ENCODE assay signal across 8 cellular contexts in genomic region chr10:104824378-104825006, GRCh38.
DNase-seq lines count a peak whose midpoint lies in the region; ATAC-seq, FAIRE-seq and TF ChIP-seq lines count a peak whose summit lies in the region.

No MANE protein-coding gene starts in this region.

- TF ChIP-seq RAD21 in A549 (conservative IDR thresholded peaks at IDR 0.05 in 1 of 2, IDR thresholded peaks at IDR 0.05 in 1 of 2), result no peak

- CTCF ChIA-PET in A549 (lab: Yijun Ruan, JAX), result interaction anchor here (0.7 to 1.2 kb wide), 2 partner anchors 9 to 202 kb away, joined by 3 read pairs; no protein-coding TSS in a partner anchor

- no peaks in the 10 kb centered on the region for H3K4me1 ChIP-seq in A549

- 24% methylated on average over 6 of the region's 6 CpGs for WGBS in A549 (ENCODE audit: missing lambda C conversion rate)

- H3K4me3 ChIP-seq in A549, result no peak overlapping the region

- H3K4me2 ChIP-seq in A549, result no peak overlapping the region

- no peaks in the 10 kb centered on the region for H3K9me3 ChIP-seq in A549

- no peak for TF ChIP-seq EP300 in A549 (IDR thresholded peaks at IDR 0.05)

- POLR2A ChIA-PET in A549 (lab: Yijun Ruan, JAX), result no interaction called here

- TF ChIP-seq POLR2A in A549 (IDR thresholded peaks at IDR 0.05; ENCODE audit: low read length), result no peak

- DNase-seq in A549 (ENCODE audit: low read depth in 1 of 2, low spot score in 1 of 2) (peak in 1 of 2 experiments; percentile 21), glomerular visceral epithelial cell (ENCODE audit: extremely low spot score) (peak; percentile 37), NK-92 (lab: John Stamatoyannopoulos, UW; ENCODE audit: unreplicated experiment) (no peak), GOT3 (lab: John Stamatoyannopoulos, UW) (no peak), NCI-H2227 treated with DMSO at 0.1 percent for 48 hours (lab: John Stamatoyannopoulos, UW) (no peak)

- ATAC-seq in A549 (peak in 1 of 2 experiments; percentile 34; a peak in 1 of 6 replicates), GM21723 (IDR thresholded peaks at IDR 0.05; ENCODE audit: unreplicated experiment) (peak; percentile 66), SK-N-SH treated with all-trans-retinoic acid at 6 μM for 48 hours (no peak), GM19351 (IDR thresholded peaks at IDR 0.05; ENCODE audit: unreplicated experiment) (no peak)

- H3K27ac ChIP-seq in A549, result no peak overlapping the region

- no peak for FAIRE-seq in A549 (lab: Jason Lieb, UNC)

- TF ChIP-seq CTCF in A549 (IDR thresholded peaks at IDR 0.05), result no peak

TF ChIP-seq in A549, 52 proteins besides CTCF, POLR2A, EP300 and RAD21:
- TF ChIP-seq E2F6 (IDR thresholded peaks at IDR 0.05; ENCODE audit: borderline replicate concordance, low read depth) (no peak), EHMT2 (IDR thresholded peaks at IDR 0.05; ENCODE audit: low read depth) (peak; percentile 62; the same call in 1 of the 2 replicates), CHD4 (IDR thresholded peaks at IDR 0.05; ENCODE audit: borderline replicate concordance) (no peak), FOXS1 (CRISPR knock-in tag; IDR thresholded peaks at IDR 0.05) (peak; percentile 63; the same call in 1 of the 2 replicates), CBX8 (IDR thresholded peaks at IDR 0.05) (no peak)
- TF ChIP-seq, protein P1, sequence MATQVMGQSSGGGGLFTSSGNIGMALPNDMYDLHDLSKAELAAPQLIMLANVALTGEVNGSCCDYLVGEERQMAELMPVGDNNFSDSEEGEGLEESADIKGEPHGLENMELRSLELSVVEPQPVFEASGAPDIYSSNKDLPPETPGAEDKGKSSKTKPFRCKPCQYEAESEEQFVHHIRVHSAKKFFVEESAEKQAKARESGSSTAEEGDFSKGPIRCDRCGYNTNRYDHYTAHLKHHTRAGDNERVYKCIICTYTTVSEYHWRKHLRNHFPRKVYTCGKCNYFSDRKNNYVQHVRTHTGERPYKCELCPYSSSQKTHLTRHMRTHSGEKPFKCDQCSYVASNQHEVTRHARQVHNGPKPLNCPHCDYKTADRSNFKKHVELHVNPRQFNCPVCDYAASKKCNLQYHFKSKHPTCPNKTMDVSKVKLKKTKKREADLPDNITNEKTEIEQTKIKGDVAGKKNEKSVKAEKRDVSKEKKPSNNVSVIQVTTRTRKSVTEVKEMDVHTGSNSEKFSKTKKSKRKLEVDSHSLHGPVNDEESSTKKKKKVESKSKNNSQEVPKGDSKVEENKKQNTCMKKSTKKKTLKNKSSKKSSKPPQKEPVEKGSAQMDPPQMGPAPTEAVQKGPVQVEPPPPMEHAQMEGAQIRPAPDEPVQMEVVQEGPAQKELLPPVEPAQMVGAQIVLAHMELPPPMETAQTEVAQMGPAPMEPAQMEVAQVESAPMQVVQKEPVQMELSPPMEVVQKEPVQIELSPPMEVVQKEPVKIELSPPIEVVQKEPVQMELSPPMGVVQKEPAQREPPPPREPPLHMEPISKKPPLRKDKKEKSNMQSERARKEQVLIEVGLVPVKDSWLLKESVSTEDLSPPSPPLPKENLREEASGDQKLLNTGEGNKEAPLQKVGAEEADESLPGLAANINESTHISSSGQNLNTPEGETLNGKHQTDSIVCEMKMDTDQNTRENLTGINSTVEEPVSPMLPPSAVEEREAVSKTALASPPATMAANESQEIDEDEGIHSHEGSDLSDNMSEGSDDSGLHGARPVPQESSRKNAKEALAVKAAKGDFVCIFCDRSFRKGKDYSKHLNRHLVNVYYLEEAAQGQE (IDR thresholded peaks at IDR 0.05), result peak; percentile 91

TF ChIP-seq in SK-N-SH treated with all-trans-retinoic acid at 6 μM for 48 hours, 23 proteins besides CTCF, POLR2A, EP300 and RAD21:
- TF ChIP-seq PPARA (CRISPR knock-in tag; IDR thresholded peaks at IDR 0.05; ENCODE audit: borderline replicate concordance) (peak; percentile 64; the same call in 1 of the 2 replicates), ESRRG (CRISPR knock-in tag; IDR thresholded peaks at IDR 0.05) (no peak), ARNTL (CRISPR knock-in tag; IDR thresholded peaks at IDR 0.05; ENCODE audit: borderline replicate concordance, low read depth) (no peak), ISL1 (CRISPR knock-in tag; IDR thresholded peaks at IDR 0.05) (no peak)
- TF ChIP-seq, protein P2, sequence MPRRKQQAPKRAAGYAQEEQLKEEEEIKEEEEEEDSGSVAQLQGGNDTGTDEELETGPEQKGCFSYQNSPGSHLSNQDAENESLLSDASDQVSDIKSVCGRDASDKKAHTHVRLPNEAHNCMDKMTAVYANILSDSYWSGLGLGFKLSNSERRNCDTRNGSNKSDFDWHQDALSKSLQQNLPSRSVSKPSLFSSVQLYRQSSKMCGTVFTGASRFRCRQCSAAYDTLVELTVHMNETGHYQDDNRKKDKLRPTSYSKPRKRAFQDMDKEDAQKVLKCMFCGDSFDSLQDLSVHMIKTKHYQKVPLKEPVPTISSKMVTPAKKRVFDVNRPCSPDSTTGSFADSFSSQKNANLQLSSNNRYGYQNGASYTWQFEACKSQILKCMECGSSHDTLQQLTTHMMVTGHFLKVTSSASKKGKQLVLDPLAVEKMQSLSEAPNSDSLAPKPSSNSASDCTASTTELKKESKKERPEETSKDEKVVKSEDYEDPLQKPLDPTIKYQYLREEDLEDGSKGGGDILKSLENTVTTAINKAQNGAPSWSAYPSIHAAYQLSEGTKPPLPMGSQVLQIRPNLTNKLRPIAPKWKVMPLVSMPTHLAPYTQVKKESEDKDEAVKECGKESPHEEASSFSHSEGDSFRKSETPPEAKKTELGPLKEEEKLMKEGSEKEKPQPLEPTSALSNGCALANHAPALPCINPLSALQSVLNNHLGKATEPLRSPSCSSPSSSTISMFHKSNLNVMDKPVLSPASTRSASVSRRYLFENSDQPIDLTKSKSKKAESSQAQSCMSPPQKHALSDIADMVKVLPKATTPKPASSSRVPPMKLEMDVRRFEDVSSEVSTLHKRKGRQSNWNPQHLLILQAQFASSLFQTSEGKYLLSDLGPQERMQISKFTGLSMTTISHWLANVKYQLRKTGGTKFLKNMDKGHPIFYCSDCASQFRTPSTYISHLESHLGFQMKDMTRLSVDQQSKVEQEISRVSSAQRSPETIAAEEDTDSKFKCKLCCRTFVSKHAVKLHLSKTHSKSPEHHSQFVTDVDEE (CRISPR knock-in tag; IDR thresholded peaks at IDR 0.05), result peak; percentile 60; the same call in 1 of the 2 replicates
- TF ChIP-seq, protein P3, sequence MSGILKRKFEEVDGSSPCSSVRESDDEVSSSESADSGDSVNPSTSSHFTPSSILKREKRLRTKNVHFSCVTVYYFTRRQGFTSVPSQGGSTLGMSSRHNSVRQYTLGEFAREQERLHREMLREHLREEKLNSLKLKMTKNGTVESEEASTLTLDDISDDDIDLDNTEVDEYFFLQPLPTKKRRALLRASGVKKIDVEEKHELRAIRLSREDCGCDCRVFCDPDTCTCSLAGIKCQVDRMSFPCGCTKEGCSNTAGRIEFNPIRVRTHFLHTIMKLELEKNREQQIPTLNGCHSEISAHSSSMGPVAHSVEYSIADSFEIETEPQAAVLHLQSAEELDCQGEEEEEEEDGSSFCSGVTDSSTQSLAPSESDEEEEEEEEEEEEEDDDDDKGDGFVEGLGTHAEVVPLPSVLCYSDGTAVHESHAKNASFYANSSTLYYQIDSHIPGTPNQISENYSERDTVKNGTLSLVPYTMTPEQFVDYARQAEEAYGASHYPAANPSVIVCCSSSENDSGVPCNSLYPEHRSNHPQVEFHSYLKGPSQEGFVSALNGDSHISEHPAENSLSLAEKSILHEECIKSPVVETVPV (CRISPR knock-in tag; IDR thresholded peaks at IDR 0.05), result no peak
